ENCODE assay signal across 29 cellular contexts in genomic region chr20:37218431-37218830, GRCh38. TPM values are rescaled to one million over a fixed set of nuclear protein-coding genes. Genes with fewer than 3 reads are reported as not detected.
"Had no signal": no experiment of that assay in that cellular context is flagged by ENCODE, and none has a peak within 500 bp of the region (broad histone marks: within the 10 kb centered on the region; RNA-seq: fewer than 3 reads in every experiment).

No MANE protein-coding gene starts in this region.

- H3K36me3 ChIP-seq: breast epithelium had no signal

- H3K4me3 Mint-ChIP-seq: activated CD8-positive, alpha-beta memory T cell treated with anti-CD3 and anti-CD28 coated beads, Interleukin-2, amount 10 ng/mL, durations not matched to agents 7 days and 5 days; activated naive CD4-positive, alpha-beta T cell treated with anti-CD3 and anti-CD28 coated beads, Interleukin-2, amount 10 ng/mL, durations not matched to agents 7 days and 5 days; activated naive CD8-positive, alpha-beta T cell treated with anti-CD3 and anti-CD28 coated beads for 36 hours; activated T-cell treated with anti-CD3 and anti-CD28 coated beads, Interleukin-2, amount 50 U/mL, for 24 hours had no signal

- ATAC-seq: activated CD4-positive, CD25-positive, alpha-beta regulatory T cell treated with anti-CD3 and anti-CD28 coated beads, Interleukin-2, amount 50 U/mL, for 24 hours; activated CD8-positive, alpha-beta memory T cell treated with anti-CD3 and anti-CD28 coated beads, Interleukin-2, amount 10 ng/mL, durations not matched to agents 7 days and 5 days; K562; Panc1 had no signal

- H3K27me3 ChIP-seq: adrenal gland, breast epithelium, SJCRH30 had no signal

- H3K4me1 Mint-ChIP-seq: activated naive CD4-positive, alpha-beta T cell treated with anti-CD3 and anti-CD28 coated beads, Interleukin-2, amount 10 ng/mL, durations not matched to agents 7 days and 5 days had no signal

- H3K4me3 ChIP-seq: adrenal gland, breast epithelium, K562, SJCRH30 had no signal

- H3K4me2 ChIP-seq: SK-N-SH had no signal

- DNase-seq: activated CD4-positive, alpha-beta T cell treated with anti-CD3 and anti-CD28 coated beads for 4 hours; activated CD8-positive, alpha-beta memory T cell treated with anti-CD3 and anti-CD28 coated beads, Interleukin-2, amount 10 ng/mL, durations not matched to agents 7 days and 5 days; activated gamma-delta T cell; activated naive CD4-positive, alpha-beta T cell treated with anti-CD3 and anti-CD28 coated beads, Interleukin-2, amount 10 ng/mL, durations not matched to agents 7 days and 5 days; activated naive CD8-positive, alpha-beta T cell treated with anti-CD3 and anti-CD28 coated beads for 36 hours; activated T-cell treated with anti-CD3 and anti-CD28 coated beads, Interleukin-2, amount 50 U/mL, for 24 hours; aorta; central memory CD4-positive, alpha-beta T cell; Karpas-422; NCI-H1105; NCI-H1436; NCI-H1694 treated with DMSO at 0.1 percent for 48 hours; NCI-H2029 treated with DMSO at 0.1 percent for 48 hours; NCI-H510A treated with DMSO at 0.1 percent for 48 hours; NCI-H69; NK-92 treated with Interleukin-12 subunit alpha and Interleukin-12 subunit beta, amount 100 ng/mL, for 24 hours; OCI-M1; Right ventricle myocardium superior; SJCRH30; SK-N-SH; T-helper 1 cell; WERI-Rb-1 had no signal

- H3K27ac ChIP-seq: adrenal gland, breast epithelium, RWPE1, SJCRH30, WERI-Rb-1 had no signal

- H3K9me3 ChIP-seq: adrenal gland, breast epithelium, SJCRH30, SK-N-SH had no signal

- H3K9ac ChIP-seq: SK-N-SH had no signal

- H3K9me3 Mint-ChIP-seq: activated naive CD4-positive, alpha-beta T cell treated with anti-CD3 and anti-CD28 coated beads, Interleukin-2, amount 10 ng/mL, durations not matched to agents 7 days and 5 days; activated naive CD8-positive, alpha-beta T cell treated with anti-CD3 and anti-CD28 coated beads for 36 hours; activated T-cell treated with anti-CD3 and anti-CD28 coated beads, Interleukin-2, amount 50 U/mL, for 24 hours had no signal

- H3K4me1 ChIP-seq: breast epithelium, SJCRH30 had no signal

- H3K27me3 Mint-ChIP-seq: activated CD8-positive, alpha-beta memory T cell treated with anti-CD3 and anti-CD28 coated beads, Interleukin-2, amount 10 ng/mL, durations not matched to agents 7 days and 5 days; activated naive CD4-positive, alpha-beta T cell treated with anti-CD3 and anti-CD28 coated beads, Interleukin-2, amount 10 ng/mL, durations not matched to agents 7 days and 5 days; activated naive CD8-positive, alpha-beta T cell treated with anti-CD3 and anti-CD28 coated beads for 36 hours; activated T-cell treated with anti-CD3 and anti-CD28 coated beads, Interleukin-2, amount 50 U/mL, for 24 hours had no signal

- H3K27ac Mint-ChIP-seq: activated CD8-positive, alpha-beta memory T cell treated with anti-CD3 and anti-CD28 coated beads, Interleukin-2, amount 10 ng/mL, durations not matched to agents 7 days and 5 days; activated naive CD4-positive, alpha-beta T cell treated with anti-CD3 and anti-CD28 coated beads, Interleukin-2, amount 10 ng/mL, durations not matched to agents 7 days and 5 days; activated naive CD8-positive, alpha-beta T cell treated with anti-CD3 and anti-CD28 coated beads for 36 hours; activated T-cell treated with anti-CD3 and anti-CD28 coated beads, Interleukin-2, amount 50 U/mL, for 24 hours had no signal

RNA-seq across cellular contexts. Expression of gene GHRH, which starts 43.2 kb away (rescaled TPM):
- total RNA-seq: activated CD8-positive, alpha-beta memory T cell treated with anti-CD3 and anti-CD28 coated beads, Interleukin-2, amount 10 ng/mL, durations not matched to agents 7 days and 5 days; activated naive CD8-positive, alpha-beta T cell treated with anti-CD3 and anti-CD28 coated beads for 36 hours; adrenal gland; aorta; breast epithelium; K562; SJCRH30; T-helper 2 cell treated with Interferon-gamma antibody and Interleukin-4, amounts not matched to agents 100 ng/mL and 5 ng/mL, for 36 hours had no signal
- polyA plus RNA-seq: aorta, K562, SK-N-SH had no signal
